Comparison of ENCODE assay signal across 16 cellular contexts in the genomic region with DNA sequence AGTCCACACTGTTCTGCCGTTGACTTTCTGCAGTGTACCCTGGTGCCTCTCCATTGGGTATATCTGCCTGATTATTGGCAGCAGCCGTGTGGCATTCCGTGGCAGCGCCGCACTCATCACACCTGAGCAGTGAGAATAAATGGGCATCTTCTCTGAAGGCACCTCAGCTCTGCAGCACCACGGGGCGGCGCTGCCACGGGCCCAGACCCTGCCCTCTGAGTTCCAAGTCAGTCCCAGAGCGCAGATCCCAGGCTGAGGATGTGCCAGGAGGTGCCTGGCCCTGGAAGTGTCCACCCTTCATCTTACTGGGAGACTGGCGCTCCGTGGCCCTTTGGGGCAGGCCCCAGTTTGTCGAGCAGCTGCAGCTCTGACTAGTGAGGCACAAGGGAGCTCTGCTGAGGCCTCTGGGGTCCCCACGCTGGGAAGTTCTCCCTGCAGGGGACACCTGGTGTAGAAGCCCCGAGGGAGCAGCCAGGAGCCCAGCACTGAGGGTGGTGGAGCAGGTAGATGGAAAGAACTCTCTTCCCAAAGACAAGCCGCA.
"Had no signal": no experiment of that assay in that cellular context is flagged by ENCODE, and none has a peak within 500 bp of the region (broad histone marks: within the 10 kb centered on the region; RNA-seq: fewer than 3 reads in every experiment).

No MANE protein-coding gene starts in this region.

- H3K9ac ChIP-seq: parathyroid adenoma had no signal

- H3K27ac ChIP-seq: lower lobe of right lung, neutrophil, parathyroid adenoma, transverse colon, upper lobe of right lung, uterus had no signal

- H3K9me3 ChIP-seq: lower lobe of right lung, neutrophil, transverse colon, upper lobe of right lung, uterus had no signal

- DNase-seq: dorsolateral prefrontal cortex; effector CD4-positive, alpha-beta T cell; left ventricle myocardium superior; lower lobe of right lung; natural killer cell; stimulated activated CD4-positive, alpha-beta T cell treated with anti-CD3 and anti-CD28 coated beads, Interleukin-4, amount 100 ng/mL, for 4 hours; stimulated activated naive B cell treated with anti-CD40 and anti-IgM and Interleukin-4, amounts not matched to agents 10 μg/mL and 1 μg/mL and 100 μg/mL, for 72 hours; transverse colon; upper lobe of right lung; uterus had no signal

- H3K27ac Mint-ChIP-seq: natural killer cell; progenitor cell of endocrine pancreas; stimulated activated naive B cell treated with anti-CD40 and anti-IgM and Interleukin-4, amounts not matched to agents 10 μg/mL and 1 μg/mL and 100 μg/mL, for 72 hours; stimulated activated naive CD8-positive, alpha-beta T cell treated with anti-CD3 and anti-CD28 coated beads, Interleukin-15, Interleukin-2, amounts not matched to agents 100 ng/mL and 50 ng/mL, for 24 hours had no signal

- H3K27me3 Mint-ChIP-seq: progenitor cell of endocrine pancreas; stimulated activated naive B cell treated with anti-CD40 and anti-IgM and Interleukin-4, amounts not matched to agents 10 μg/mL and 1 μg/mL and 100 μg/mL, for 72 hours; stimulated activated naive CD8-positive, alpha-beta T cell treated with anti-CD3 and anti-CD28 coated beads, Interleukin-15, Interleukin-2, amounts not matched to agents 100 ng/mL and 50 ng/mL, for 24 hours had no signal

- H3K36me3 ChIP-seq: transverse colon, uterus had no signal

- H3K36me3 Mint-ChIP-seq: natural killer cell had no signal

- H3K27me3 ChIP-seq: dorsolateral prefrontal cortex, neutrophil, transverse colon, upper lobe of right lung, uterus had no signal

- H3K4me3 Mint-ChIP-seq: natural killer cell; stimulated activated naive B cell treated with anti-CD40 and anti-IgM and Interleukin-4, amounts not matched to agents 10 μg/mL and 1 μg/mL and 100 μg/mL, for 72 hours; stimulated activated naive CD8-positive, alpha-beta T cell treated with anti-CD3 and anti-CD28 coated beads, Interleukin-15, Interleukin-2, amounts not matched to agents 100 ng/mL and 50 ng/mL, for 24 hours had no signal

- H3K9me3 Mint-ChIP-seq: natural killer cell; stimulated activated naive B cell treated with anti-CD40 and anti-IgM and Interleukin-4, amounts not matched to agents 10 μg/mL and 1 μg/mL and 100 μg/mL, for 72 hours; stimulated activated naive CD8-positive, alpha-beta T cell treated with anti-CD3 and anti-CD28 coated beads, Interleukin-15, Interleukin-2, amounts not matched to agents 100 ng/mL and 50 ng/mL, for 24 hours had no signal

- H3K4me2 ChIP-seq: smooth muscle cell had no signal

- H3K4me3 ChIP-seq: dorsolateral prefrontal cortex, lower lobe of right lung, smooth muscle cell, transverse colon, upper lobe of right lung, uterus had no signal

- ATAC-seq: left ventricle myocardium superior; lower lobe of right lung; natural killer cell; sciatic nerve; stimulated activated naive B cell treated with anti-CD40 and anti-IgM and Interleukin-4, amounts not matched to agents 10 μg/mL and 1 μg/mL and 100 μg/mL, for 72 hours; upper lobe of right lung had no signal

- H3K4me1 Mint-ChIP-seq: natural killer cell had no signal
